Comparison of ENCODE assay signal across 17 cellular contexts in genomic region chr19:27962260-27962659, GRCh38.
"Had no signal": no experiment of that assay in that cellular context is flagged by ENCODE, and none has a peak within 500 bp of the region (broad histone marks: within the 10 kb centered on the region; RNA-seq: fewer than 3 reads in every experiment).

No MANE protein-coding gene starts in this region.

- H3K27me3 ChIP-seq: left lung, stomach, thyroid gland, vagina had no signal

- H3K9me3 ChIP-seq: left lung, stomach, thyroid gland, vagina had no signal

- H3K4me3 ChIP-seq: left lung, stomach, thyroid gland, vagina had no signal

- H3K36me3 ChIP-seq: left lung, stomach, thyroid gland, vagina, WERI-Rb-1 had no signal

- DNase-seq: activated CD4-positive, alpha-beta T cell treated with anti-CD3 and anti-CD28 coated beads for 4 hours; activated CD8-positive, alpha-beta memory T cell treated with anti-CD3 and anti-CD28 coated beads, Interleukin-2, amount 50 U/mL, for 48 hours; activated CD8-positive, alpha-beta T cell treated with anti-CD3 and anti-CD28 coated beads for 36 hours; activated naive CD4-positive, alpha-beta T cell; aorta; central memory CD4-positive, alpha-beta T cell; effector memory CD8-positive, alpha-beta T cell; left lung; mesenchymal stem cell; nephron progenitor cell; stimulated activated CD4-positive, alpha-beta T cell treated with anti-CD3 and anti-CD28 coated beads, Interleukin-15, amount 100 ng/mL, for 24 hours; stimulated activated CD4-positive, alpha-beta T cell treated with anti-CD3 and anti-CD28 coated beads, Interleukin-4, amount 100 ng/mL, for 24 hours; stomach; T-cell; thyroid gland; WERI-Rb-1 had no signal

- H3K27ac ChIP-seq: left lung, stomach, thyroid gland, vagina, WERI-Rb-1 had no signal

- H3K4me1 ChIP-seq: left lung, thyroid gland, vagina had no signal
